In the genomic region with DNA sequence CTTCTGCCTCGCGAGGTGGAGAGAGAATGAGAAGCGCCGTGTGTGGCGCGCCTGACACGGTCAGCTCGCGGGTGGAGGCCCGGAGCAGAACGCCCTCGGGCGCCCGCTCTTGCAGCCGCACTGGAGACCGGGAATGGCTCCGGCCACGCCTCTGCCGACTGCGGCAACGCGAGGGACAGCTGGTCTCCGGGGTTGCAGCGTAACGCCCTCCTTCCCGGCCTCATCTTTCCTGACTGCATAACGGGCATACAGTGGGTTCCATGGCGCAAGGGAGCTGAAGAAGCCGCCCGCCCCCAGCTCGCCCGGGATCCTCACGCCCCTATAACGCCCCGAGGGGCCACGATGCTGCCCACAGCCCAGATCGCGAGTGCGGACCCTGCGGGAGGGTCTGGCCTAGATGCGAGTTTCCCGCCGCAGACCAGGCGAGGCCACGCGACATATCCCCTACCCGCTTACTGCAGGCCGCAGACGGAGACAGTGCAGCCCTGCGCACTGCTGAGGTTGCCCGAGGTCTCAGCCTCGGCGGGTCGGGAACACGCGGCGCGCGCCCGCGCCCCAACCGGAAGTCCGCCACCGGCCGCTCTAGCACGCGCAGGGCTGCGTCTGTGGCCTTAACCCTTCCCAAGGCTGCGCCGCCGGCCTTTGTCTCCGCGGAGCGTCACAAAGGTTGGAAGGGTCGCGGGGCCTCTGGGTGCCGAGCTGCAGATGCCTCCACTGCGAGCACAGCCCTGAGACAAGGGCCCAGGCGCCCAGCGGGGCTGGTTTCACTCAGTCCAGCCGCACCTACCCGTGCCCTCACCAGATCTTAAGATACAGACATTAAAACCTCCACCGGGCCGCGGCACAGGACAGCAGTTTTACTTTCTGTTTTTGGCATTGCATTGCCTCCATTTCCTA, we compare ENCODE assay signal across 8 cellular contexts. TPM values are rescaled to one million over a fixed set of nuclear protein-coding genes. Genes with fewer than 3 reads are reported as not detected.
DNase-seq lines count a peak whose midpoint lies in the region; ATAC-seq, FAIRE-seq and TF ChIP-seq lines count a peak whose summit lies in the region.

No MANE protein-coding gene starts in this region.

- dilution Hi-C loops in keratinocyte (cut with MboI; ENCODE audit: extremely low pct_ligation_motif_present, low sequenced_read_pairs), result loop anchor here (25.0 kb wide), 1 partner anchor 88 kb away; a partner anchor contains a TSS

- ATAC-seq in GM18873 (IDR thresholded peaks at IDR 0.05; ENCODE audit: low FRiP score, unreplicated experiment) (peak; percentile 67), HG03135 (IDR thresholded peaks at IDR 0.05; ENCODE audit: unreplicated experiment) (peak; percentile 75)
- ATAC-seq in activated CD4-positive, CD25-positive, alpha-beta regulatory T cell treated with anti-CD3 and anti-CD28 coated beads, Interleukin-2, amount 50 U/mL, for 24 hours, result peak; percentile 88 to 89
- peak; percentile 78 for ATAC-seq in central memory CD8-positive, alpha-beta T cell (replicated peaks; ENCODE audit: extremely low read depth, poor library complexity, severe bottlenecking)

- H3K9ac ChIP-seq in keratinocyte (ENCODE audit: control insufficient read depth, extremely low read depth, insufficient read depth, low read length), result peak overlapping the region; percentile 93

- H3K4me1 Mint-ChIP-seq in central memory CD8-positive, alpha-beta T cell, result peaks cover 43% of the 10 kb centered on the region

- H4K20me1 ChIP-seq in keratinocyte (ENCODE audit: control insufficient read depth, extremely low read depth, insufficient read depth, low read length), result no peaks in the 10 kb centered on the region

- H3K27me3 Mint-ChIP-seq in central memory CD8-positive, alpha-beta T cell, result no peaks in the 10 kb centered on the region

- peak overlapping the region; percentile 90 for H3K27ac Mint-ChIP-seq in central memory CD8-positive, alpha-beta T cell (ENCODE audit: low read depth)

- peak overlapping the region; percentile 83 for H3K27ac ChIP-seq in keratinocyte (ENCODE audit: control insufficient read depth, insufficient read depth, low read length)

- peaks cover 21% of the 10 kb centered on the region for H3K36me3 Mint-ChIP-seq in central memory CD8-positive, alpha-beta T cell (ENCODE audit: insufficient read depth)

- no peaks in the 10 kb centered on the region for H3K9me1 ChIP-seq in keratinocyte (ENCODE audit: control insufficient read depth, extremely low read depth, insufficient read depth, low read length)

- H3K4me1 ChIP-seq in keratinocyte (ENCODE audit: control insufficient read depth, extremely low read depth, insufficient read depth, low read length), result peaks cover 25% of the 10 kb centered on the region

- peak overlapping the region; percentile 95 for H3K4me3 Mint-ChIP-seq in central memory CD8-positive, alpha-beta T cell

- peak overlapping the region; percentile 74 to 87 (median 79) for H3K4me3 ChIP-seq in keratinocyte (ENCODE audit: control insufficient read depth in 2 of 3, extremely low read depth in 1 of 3, insufficient read depth in 2 of 3, low read depth in 1 of 3, low read length in 3 of 3)

- H2AFZ ChIP-seq in keratinocyte (ENCODE audit: control insufficient read depth, low read length), result peak overlapping the region; percentile 82

- peak overlapping the region; percentile 78 for H3K4me2 ChIP-seq in keratinocyte (ENCODE audit: control insufficient read depth, extremely low read depth, insufficient read depth, low read depth, low read length)

- H3K79me2 ChIP-seq in keratinocyte (ENCODE audit: control insufficient read depth, insufficient read depth, low read length), result peaks cover 6% of the 10 kb centered on the region

- peak; percentile 90 for DNase-seq in AG08396 (ENCODE audit: low spot score)
- DNase-seq in NCI-H2227 treated with DMSO at 0.1 percent for 48 hours (lab: John Stamatoyannopoulos, UW), result peak; percentile 88
- DNase-seq in central memory CD8-positive, alpha-beta T cell (ENCODE audit: low spot score in 2 of 2), result peak; percentile 79 to 81
- DNase-seq in keratinocyte (ENCODE audit: low read depth, low spot score), result peak; percentile 32
- DNase-seq in stimulated activated CD4-positive, alpha-beta T cell treated with anti-CD3 and anti-CD28 coated beads, Interleukin-12 subunit alpha, Interleukin-12 subunit beta, amount 100 ng/mL, for 48 hours (ENCODE audit: low read depth in 2 of 3, low spot score in 1 of 3), result peak; percentile 81 to 87 (median 83)

- H3K9me3 Mint-ChIP-seq in central memory CD8-positive, alpha-beta T cell, result no peaks in the 10 kb centered on the region

- H3K36me3 ChIP-seq in keratinocyte (ENCODE audit: control insufficient read depth in 2 of 2, extremely low read depth in 1 of 2, insufficient read depth in 2 of 2, low read length in 2 of 2), result peaks cover 0 to 2% of the 10 kb centered on the region in 2 experiments

- no peaks in the 10 kb centered on the region for H3K9me3 ChIP-seq in keratinocyte (ENCODE audit: control insufficient read depth, low read depth, low read length)

- FAIRE-seq in keratinocyte (lab: Jason Lieb, UNC), result no peak

- no peaks in the 10 kb centered on the region for H3K27me3 ChIP-seq in keratinocyte (ENCODE audit: control insufficient read depth, extremely low read depth, insufficient read depth, low read length)

- no peak for TF ChIP-seq CTCF in keratinocyte (optimal IDR thresholded peaks at IDR 0.05 in 1 of 3, IDR thresholded peaks at IDR 0.05 in 1 of 3, conservative IDR thresholded peaks at IDR 0.05 in 1 of 3; ENCODE audit: extremely low read depth in 1 of 3, insufficient read depth in 2 of 3, low read length in 3 of 3)

RNA-seq across cellular contexts. Expression of a gene that starts 18.8 kb away (rescaled TPM):
- 18.5 to 22.4 TPM (median 19.2 TPM) in 3 replicates for polyA plus RNA-seq in keratinocyte
- 8.7 TPM for polyA plus RNA-seq in keratinocyte (2011; ENCODE audit: low read depth)
- 13.6 and 19.0 TPM in 2 replicates for polyA plus RNA-seq in keratinocyte (2011; cell fraction: cytosol; rRNA removed)
- polyA plus RNA-seq in keratinocyte (2011; cell fraction: nucleus; rRNA removed), result 5.0 and 7.4 TPM in 2 replicates
- 16.9 and 20.2 TPM in 2 replicates for polyA plus RNA-seq in keratinocyte (2012; ENCODE audit: low replicate concordance)
- polyA minus RNA-seq in keratinocyte, result 4.5 to 7.5 TPM (median 5.8 TPM) in 3 replicates
- polyA minus RNA-seq in keratinocyte (2011; cell fraction: cytosol; rRNA and poly(A)+ RNA removed), result 14.6 TPM
- 3.0 and 5.2 TPM in 2 replicates for polyA minus RNA-seq in keratinocyte (2011; cell fraction: nucleus; rRNA and poly(A)+ RNA removed)

RNA-seq across cellular contexts. Expression of a gene that starts 21.3 kb away (rescaled TPM):
- polyA plus RNA-seq in keratinocyte, result 2.1 to 3.2 TPM (median 2.6 TPM) in 3 replicates
- polyA plus RNA-seq in keratinocyte (2011; ENCODE audit: low read depth), result 0.27 TPM
- polyA plus RNA-seq in keratinocyte (2011; cell fraction: cytosol; rRNA removed), result 3.6 and 5.4 TPM in 2 replicates
- polyA plus RNA-seq in keratinocyte (2011; cell fraction: nucleus; rRNA removed), result 4.5 and 5.8 TPM in 2 replicates
- polyA plus RNA-seq in keratinocyte (2012; ENCODE audit: low replicate concordance), result 1.3 and 2.6 TPM in 2 replicates
- polyA minus RNA-seq in keratinocyte, result 2.7 to 4.2 TPM (median 2.7 TPM) in 3 replicates
- polyA minus RNA-seq in keratinocyte (2011; cell fraction: cytosol; rRNA and poly(A)+ RNA removed), result 2.7 TPM
- 0.53 and 1.6 TPM in 2 replicates for polyA minus RNA-seq in keratinocyte (2011; cell fraction: nucleus; rRNA and poly(A)+ RNA removed)

RNA-seq across cellular contexts. Expression of a gene that starts 48.3 kb away (rescaled TPM):
- 9.6 to 15.0 TPM (median 10.2 TPM) in 3 replicates for polyA plus RNA-seq in keratinocyte
- polyA plus RNA-seq in keratinocyte (2011; ENCODE audit: low read depth), result 2.2 TPM
- polyA plus RNA-seq in keratinocyte (2011; cell fraction: cytosol; rRNA removed), result 5.7 and 16.5 TPM in 2 replicates
- polyA plus RNA-seq in keratinocyte (2011; cell fraction: nucleus; rRNA removed), result 24.0 and 32.9 TPM in 2 replicates
- 8.3 and 25.1 TPM in 2 replicates for polyA plus RNA-seq in keratinocyte (2012; ENCODE audit: low replicate concordance)
- 8.6 to 28.7 TPM (median 11.7 TPM) in 3 replicates for polyA minus RNA-seq in keratinocyte
- 46.2 TPM for polyA minus RNA-seq in keratinocyte (2011; cell fraction: cytosol; rRNA and poly(A)+ RNA removed)
- polyA minus RNA-seq in keratinocyte (2011; cell fraction: nucleus; rRNA and poly(A)+ RNA removed), result 18.1 and 25.4 TPM in 2 replicates

Comparison
In these comparisons a context has a peak if more than half of its experiments do, and no peak if none do; other contexts are left out.
1. Peak in every context shown above with its lines: DNase-seq, ATAC-seq, H3K4me3 ChIP-seq and H3K27ac ChIP-seq.
2. DNase-seq: peak in every context shown above with its lines; median percentile 90 in AG08396; 88 in NCI-H2227 treated with DMSO at 0.1 percent for 48 hours; 83 in stimulated activated CD4-positive, alpha-beta T cell treated with anti-CD3 and anti-CD28 coated beads, Interleukin-12 subunit alpha, Interleukin-12 subunit beta, amount 100 ng/mL, for 48 hours; 80 in central memory CD8-positive, alpha-beta T cell; 32 in keratinocyte.